19 cellular contexts compared by ENCODE assay signal in genomic region chr16:14121872-14122271, GRCh38.
"Had no signal": no experiment of that assay in that cellular context is flagged by ENCODE, and none has a peak within 500 bp of the region (broad histone marks: within the 10 kb centered on the region; RNA-seq: fewer than 3 reads in every experiment).

No MANE protein-coding gene starts in this region.

- DNase-seq: colonic mucosa; dermis blood vessel endothelial cell; effector CD4-positive, alpha-beta T cell; endodermal cell; erythroblast; heart right ventricle; hypothalamus; left ventricle myocardium inferior; lower lobe of right lung; natural killer cell; spleen; stimulated activated CD4-positive, alpha-beta T cell treated with anti-CD3 and anti-CD28 coated beads, Interleukin-15, amount 100 ng/mL, for 24 hours; stimulated activated CD4-positive, alpha-beta T cell treated with anti-CD3 and anti-CD28 coated beads, Interleukin-1b, Interleukin-23, amount 100 ng/mL, for 48 hours; stimulated activated CD4-positive, alpha-beta T cell treated with anti-CD3 and anti-CD28 coated beads, Interleukin-4, amount 100 ng/mL, for 24 hours; stimulated activated naive CD4-positive, alpha-beta T cell; stomach; substantia nigra; trophoblast cell had no signal

- H3K27me3 ChIP-seq: colonic mucosa, heart right ventricle, spleen, stomach had no signal

- H3K4me1 ChIP-seq: colonic mucosa had no signal

- H3K27ac ChIP-seq: colonic mucosa, heart right ventricle, left ventricle myocardium inferior, lower lobe of right lung, spleen, stomach had no signal

- ATAC-seq: heart right ventricle, lower lobe of right lung, natural killer cell, sciatic nerve had no signal
